ENCODE assay signal across 1 cellular context in genomic region chr1:221708076-221708571, GRCh38.
TF ChIP-seq lines count a peak whose summit lies in the region.

No MANE protein-coding gene starts in this region.

TF ChIP-seq in K562, 482 proteins besides CTCF, POLR2A, EP300 and RAD21 (continued from another document and continues in another):
- TF ChIP-seq RREB1 (CRISPR knock-in tag; IDR thresholded peaks at IDR 0.05), result no peak
- TF ChIP-seq HCFC1 (IDR thresholded peaks at IDR 0.05; ENCODE audit: low read depth, low read length), result no peak
- peak; percentile 62; the same call in 1 of the 2 replicates for TF ChIP-seq MAX (CRISPR knock-in tag; IDR thresholded peaks at IDR 0.05)
- TF ChIP-seq CEBPB (tag; IDR thresholded peaks at IDR 0.05), result peak; percentile 100
- no peak for TF ChIP-seq ZNF511 (CRISPR knock-in tag; IDR thresholded peaks at IDR 0.05)
- 0 out of 2 replicates have a peak, but pooled peaks have one; percentile 66 for TF ChIP-seq PYGO2 (tag; IDR thresholded peaks at IDR 0.05)
- no peak for TF ChIP-seq ZNF449 (CRISPR knock-in tag; IDR thresholded peaks at IDR 0.05)
- TF ChIP-seq TAF15 (IDR thresholded peaks at IDR 0.05; ENCODE audit: low read depth, low read length), result no peak
- no peak for TF ChIP-seq ZNF407 (IDR thresholded peaks at IDR 0.05; ENCODE audit: low read depth)
- TF ChIP-seq GABPB1 (CRISPR knock-in tag; IDR thresholded peaks at IDR 0.05), result peak; percentile 73
- TF ChIP-seq NR2C2 (CRISPR knock-in tag; IDR thresholded peaks at IDR 0.05), result no peak
- peak; percentile 63; the same call in 1 of the 2 replicates for TF ChIP-seq NR2C2 (tag; IDR thresholded peaks at IDR 0.05)
- no peak for TF ChIP-seq ASH1L (IDR thresholded peaks at IDR 0.05; ENCODE audit: borderline replicate concordance, low read depth, partially characterized antibody)
- no peak for TF ChIP-seq RERE (CRISPR knock-in tag; IDR thresholded peaks at IDR 0.05; ENCODE audit: borderline replicate concordance)
- TF ChIP-seq ZNF589 (CRISPR knock-in tag; IDR thresholded peaks at IDR 0.05; ENCODE audit: low read depth), result peak; percentile 97
- peak; percentile 42 to 86; a peak in 2 of 4 replicates for TF ChIP-seq TEAD1 (CRISPR knock-in tag; IDR thresholded peaks at IDR 0.05)
- TF ChIP-seq HDAC6 (IDR thresholded peaks at IDR 0.05; ENCODE audit: low read depth, low read length), result no peak
- no peak for TF ChIP-seq BCL6 (CRISPR knock-in tag; IDR thresholded peaks at IDR 0.05)
- no peak for TF ChIP-seq ZNF408 (CRISPR knock-in tag; IDR thresholded peaks at IDR 0.05; ENCODE audit: low read depth)
- TF ChIP-seq THAP12 (CRISPR knock-in tag; IDR thresholded peaks at IDR 0.05), result no peak
- peak; percentile 45; the same call in 1 of the 2 replicates for TF ChIP-seq FOXJ2 (tag; IDR thresholded peaks at IDR 0.05)
- 0 out of 2 replicates have a peak, but pooled peaks have one; percentile 41 for TF ChIP-seq ZNF583 (CRISPR knock-in tag; IDR thresholded peaks at IDR 0.05)
- TF ChIP-seq L3MBTL2 (IDR thresholded peaks at IDR 0.05), result peak; percentile 91
- TF ChIP-seq PTRF (tag; IDR thresholded peaks at IDR 0.05), result no peak
- TF ChIP-seq KDM1A (IDR thresholded peaks at IDR 0.05), result no peak; a peak in 1 of 4 replicates
- no peak for TF ChIP-seq RFX7 (CRISPR knock-in tag; IDR thresholded peaks at IDR 0.05)
